8 cellular contexts compared by ENCODE assay signal in genomic region chr11:111601979-111602864, GRCh38.
DNase-seq lines count a peak whose midpoint lies in the region; ATAC-seq and TF ChIP-seq lines count a peak whose summit lies in the region.

Gene SIK2 (plus strand): TSS chr11:111602449. CDS start chr11:111602564, 115 bp downstream.

- peak; percentile 90 for ATAC-seq in GM19463 (IDR thresholded peaks at IDR 0.05; ENCODE audit: unreplicated experiment)

- H3K27me3 ChIP-seq in HL-60 (ENCODE audit: insufficient read depth, poor library complexity, severe bottlenecking): no peaks in the 10 kb centered on the region

- H3K27ac ChIP-seq in HL-60 (replicated peaks): peak within 1 kb of the TSS; percentile 82

- TF ChIP-seq CTCF in HL-60 (IDR thresholded peaks at IDR 0.05; ENCODE audit: insufficient read depth, low read length): peak; percentile 60

- DNase-seq in CMK (ENCODE audit: low read depth) (peak; percentile 90), HL-60 (ENCODE audit: low read depth in 1 of 2, low spot score in 1 of 2) (peak; percentile 74 to 89), NCI-H82 treated with DMSO at 0.1 percent for 48 hours (lab: John Stamatoyannopoulos, UW; ENCODE audit: unreplicated experiment) (peak; percentile 85), medulla oblongata (ENCODE audit: extremely low spot score) (peak; percentile 97)
- peak; percentile 92 for DNase-seq in activated CD8-positive, alpha-beta memory T cell treated with anti-CD3 and anti-CD28 coated beads for 24 hours
- DNase-seq in effector CD8-positive, alpha-beta T cell (lab: John Stamatoyannopoulos, UW): peak; percentile 86
- peak; percentile 80 for DNase-seq in stimulated activated CD8-positive, alpha-beta memory T cell treated with anti-CD3 and anti-CD28 coated beads, Interleukin-12 subunit alpha, Interleukin-12 subunit beta, amount 100 ng/mL, for 1 hour (ENCODE audit: low read depth)

- H3K4me3 ChIP-seq in HL-60 (replicated peaks; ENCODE audit: insufficient read depth, low read length): peak within 1 kb of the TSS; percentile 87

Comparison
In these comparisons a context has a peak if more than half of its experiments do, and no peak if none do; other contexts are left out.
1. Peak in every context shown above with its lines: DNase-seq, ATAC-seq, H3K4me3 ChIP-seq and H3K27ac ChIP-seq.